Comparison of ENCODE assay signal across 25 cellular contexts in genomic region chr3:65632409-65632808, GRCh38.
"Had no signal": no experiment of that assay in that cellular context is flagged by ENCODE, and none has a peak within 500 bp of the region (broad histone marks: within the 10 kb centered on the region; RNA-seq: fewer than 3 reads in every experiment).

No MANE protein-coding gene starts in this region.

- H3K36me3 ChIP-seq: neural progenitor cell, ovary, right lobe of liver, stomach, thoracic aorta, thyroid gland, tibial nerve, upper lobe of left lung, vagina had no signal

- H3K79me2 ChIP-seq: parathyroid adenoma had no signal

- ATAC-seq: natural killer cell; psoas muscle; right cardiac atrium; stimulated activated effector memory CD8-positive, alpha-beta T cell treated with anti-CD3 and anti-CD28 coated beads, Interleukin-12 subunit alpha, Interleukin-12 subunit beta, amount 100 ng/mL, for 72 hours; stimulated activated naive B cell treated with anti-CD40 and anti-IgM and Interleukin-4, amounts not matched to agents 10 μg/mL and 1 μg/mL and 100 μg/mL, for 72 hours had no signal

- H3K27ac ChIP-seq: neural progenitor cell, ovary, parathyroid adenoma, psoas muscle, right lobe of liver, skin epidermis, stomach, thoracic aorta, thyroid gland, tibial nerve, upper lobe of left lung, vagina had no signal

- H3K27me3 ChIP-seq: neural progenitor cell, ovary, right lobe of liver, stomach, thyroid gland, tibial nerve, upper lobe of left lung, vagina had no signal

- DNase-seq: natural killer cell; occipital lobe; ovary; psoas muscle; right cardiac atrium; right lobe of liver; stimulated activated CD4-positive, alpha-beta T cell treated with anti-CD3 and anti-CD28 coated beads, Interleukin-15, amount 100 ng/mL, for 24 hours; stimulated activated CD4-positive, alpha-beta T cell treated with anti-CD3 and anti-CD28 coated beads, Interleukin-2, amount 100 ng/mL, for 24 hours; stimulated activated CD4-positive, alpha-beta T cell treated with anti-CD3 and anti-CD28 coated beads, Interleukin-2, amount 100 ng/mL, for 48 hours; stimulated activated CD4-positive, alpha-beta T cell treated with anti-CD3 and anti-CD28 coated beads, Interleukin-4, amount 100 ng/mL, for 24 hours; stimulated activated naive B cell treated with anti-CD40 and anti-IgM and Interleukin-4, amounts not matched to agents 10 μg/mL and 1 μg/mL and 100 μg/mL, for 72 hours; stimulated activated naive CD4-positive, alpha-beta T cell treated with Interleukin-2 at 50 U/mL for 16 hours; stomach; thyroid gland; trophoblast cell; upper lobe of left lung had no signal

- H3K9ac ChIP-seq: neural progenitor cell, parathyroid adenoma had no signal

- H2AFZ ChIP-seq: neural progenitor cell, parathyroid adenoma had no signal

- FAIRE-seq: urothelium cell line had no signal

- H3K9me3 ChIP-seq: ovary, psoas muscle, right lobe of liver, stomach, thoracic aorta, thyroid gland, tibial nerve, upper lobe of left lung, vagina had no signal

- H3K4me3 ChIP-seq: neural progenitor cell, ovary, psoas muscle, right lobe of liver, skin epidermis, smooth muscle cell, stomach, thoracic aorta, thyroid gland, tibial nerve, upper lobe of left lung, vagina had no signal

- H3K4me2 ChIP-seq: neural progenitor cell, smooth muscle cell had no signal

- H3K4me1 ChIP-seq: parathyroid adenoma, psoas muscle, right lobe of liver, stomach, tibial nerve, vagina had no signal
